ENCODE assay signal across 2 cellular contexts in genomic region chrX:10022580-10023245, GRCh38.
TF ChIP-seq lines count a peak whose summit lies in the region.

No MANE protein-coding gene starts in this region.

TF ChIP-seq in A549, 52 proteins besides CTCF, POLR2A, EP300 and RAD21:
- TF ChIP-seq FOSB (CRISPR knock-in tag; IDR thresholded peaks at IDR 0.05) = no peak
- peak; percentile 72 for TF ChIP-seq MAFK (IDR thresholded peaks at IDR 0.05; ENCODE audit: partially characterized antibody)
- no peak for TF ChIP-seq MAZ (IDR thresholded peaks at IDR 0.05; ENCODE audit: borderline replicate concordance, low read depth, low read length)
- TF ChIP-seq PBX3 (IDR thresholded peaks at IDR 0.05) = peak; percentile 37; the same call in 1 of the 2 replicates
- TF ChIP-seq MAX (IDR thresholded peaks at IDR 0.05) = peak; percentile 4; the same call in 1 of the 2 replicates
- peak; percentile 15; the same call in 1 of the 3 replicates for TF ChIP-seq SMC3 (IDR thresholded peaks at IDR 0.05)
- peak; percentile 61; the same call in 1 of the 2 replicates for TF ChIP-seq HES2 (IDR thresholded peaks at IDR 0.05)
- peak; percentile 57; the same call in 1 of the 2 replicates for TF ChIP-seq FOSL2 (IDR thresholded peaks at IDR 0.05)
- TF ChIP-seq FOSL2 (CRISPR knock-in tag; IDR thresholded peaks at IDR 0.05) = peak; percentile 41
- TF ChIP-seq BCL3 (IDR thresholded peaks at IDR 0.05) = peak; percentile 78; the same call in 2 of the 3 replicates
- TF ChIP-seq CEBPB (IDR thresholded peaks at IDR 0.05) = peak; percentile 77 to 85
- peak; percentile 80 for TF ChIP-seq JUNB (IDR thresholded peaks at IDR 0.05)
- TF ChIP-seq RFX5 (IDR thresholded peaks at IDR 0.05) = no peak
- peak; percentile 98 for TF ChIP-seq GATA3 (IDR thresholded peaks at IDR 0.05; ENCODE audit: borderline replicate concordance)
- peak; percentile 83 to 92 for TF ChIP-seq JUN (IDR thresholded peaks at IDR 0.05)
- TF ChIP-seq REST (IDR thresholded peaks at IDR 0.05) = no peak
- TF ChIP-seq ZFP36 (IDR thresholded peaks at IDR 0.05; ENCODE audit: borderline replicate concordance, partially characterized antibody) = no peak

TF ChIP-seq in endothelial cell of umbilical vein, 7 proteins besides CTCF, POLR2A, EP300 and RAD21:
- TF ChIP-seq GATA2 (IDR thresholded peaks at IDR 0.05; ENCODE audit: insufficient read depth, insufficient read length, low read depth, low read length) = peak; percentile 57
- no peak for TF ChIP-seq MAX (IDR thresholded peaks at IDR 0.05; ENCODE audit: insufficient read depth, insufficient read length)
- TF ChIP-seq POLR2AphosphoS5 (IDR thresholded peaks at IDR 0.05; ENCODE audit: insufficient read depth, low read depth, low read length) = peak; percentile 54
